4 cellular contexts compared by ENCODE assay signal in genomic region chr12:7337790-7338189, GRCh38. TPM values are rescaled to one million over a fixed set of nuclear protein-coding genes. Genes with fewer than 3 reads are reported as not detected.
"Had no signal": no experiment of that assay in that cellular context is flagged by ENCODE, and none has a peak within 500 bp of the region (broad histone marks: within the 10 kb centered on the region; RNA-seq: fewer than 3 reads in every experiment).

No MANE protein-coding gene starts in this region.

RNA-seq across cellular contexts. Expression of gene ACSM4, which starts 33.9 kb away (rescaled TPM):
- total RNA-seq: LHCN-M2, M059J, MCF 10A, NCI-H460 had no signal
